Comparison of ENCODE assay signal across 8 cellular contexts in genomic region chr5:123422433-123423277, GRCh38. TPM values are rescaled to one million over a fixed set of nuclear protein-coding genes. Genes with fewer than 3 reads are reported as not detected.
DNase-seq lines count a peak whose midpoint lies in the region; ATAC-seq and TF ChIP-seq lines count a peak whose summit lies in the region.

No MANE protein-coding gene starts in this region.

- H3K4me1 Mint-ChIP-seq in activated T-cell treated with anti-CD3 and anti-CD28 coated beads, Interleukin-2, amount 50 U/mL, for 72 hours (ENCODE audit: low read depth) = peaks cover 27% of the 10 kb centered on the region

- WGBS in heart left ventricle, 4 donors = 0 to 1% (median 0%) methylated on average over 30 to 45 of the region's 45 CpGs

- H3K4me3 Mint-ChIP-seq in activated T-cell treated with anti-CD3 and anti-CD28 coated beads, Interleukin-2, amount 50 U/mL, for 72 hours = no peak overlapping the region

- no peaks in the 10 kb centered on the region for H3K27me3 Mint-ChIP-seq in activated T-cell treated with anti-CD3 and anti-CD28 coated beads, Interleukin-2, amount 50 U/mL, for 72 hours (ENCODE audit: low read depth)

- peaks cover 0 to 2% of the 10 kb centered on the region in 2 donors for H3K9me3 Mint-ChIP-seq in activated T-cell treated with anti-CD3 and anti-CD28 coated beads, Interleukin-2, amount 50 U/mL, for 72 hours

- no peak for TF ChIP-seq POLR2A in heart left ventricle (IDR thresholded peaks at IDR 0.05)

- peak overlapping the region; percentile 73 for H3K4me3 ChIP-seq in H7 (ENCODE audit: insufficient read depth, low read depth, low read length)
- peak overlapping the region; percentile 64 for H3K4me3 ChIP-seq in LNCaP clone FGC (ENCODE audit: low read depth, low read length)
- peak overlapping the region; percentile 64 to 98 (median 88) for H3K4me3 ChIP-seq in heart left ventricle

- no peaks in the 10 kb centered on the region for H3K9me3 ChIP-seq in heart left ventricle

- DNase-seq in activated T-cell treated with anti-CD3 and anti-CD28 coated beads for 4 hours = peak; percentile 7
- no peak for DNase-seq in activated T-cell treated with anti-CD3 and anti-CD28 coated beads, Interleukin-2, amount 50 U/mL, for 1 hour
- DNase-seq in H7 = no peak
- DNase-seq in LNCaP clone FGC (ENCODE audit: low read depth) = no peak
- peak in 1 of 2 donors; percentile 37 for DNase-seq in activated T-cell treated with anti-CD3 and anti-CD28 coated beads, Interleukin-2, amount 50 U/mL, for 72 hours
- peak in 1 of 5 donors; percentile 31 for DNase-seq in heart left ventricle
- DNase-seq in pulmonary artery endothelial cell (ENCODE audit: low read depth, low spot score) = peak; percentile 11
- DNase-seq in NCI-H128 (lab: John Stamatoyannopoulos, UW; ENCODE audit: unreplicated experiment) = no peak

- H3K27ac Mint-ChIP-seq in activated T-cell treated with anti-CD3 and anti-CD28 coated beads, Interleukin-2, amount 50 U/mL, for 72 hours = peak overlapping the region; percentile 94

- no peaks in the 10 kb centered on the region for H3K36me3 ChIP-seq in H7 (replicated peaks; ENCODE audit: control insufficient read depth, insufficient read depth, low read length)
- H3K36me3 ChIP-seq in heart left ventricle = peaks cover 0 to 8% (median 7%) of the 10 kb centered on the region in 9 donors

- peaks cover 2 to 13% of the 10 kb centered on the region in 2 donors for H3K36me3 Mint-ChIP-seq in activated T-cell treated with anti-CD3 and anti-CD28 coated beads, Interleukin-2, amount 50 U/mL, for 72 hours (ENCODE audit: insufficient read depth in 2 of 2)

- intact Hi-C loops in heart left ventricle (cut with DNase I) = loop anchor here (1.0 to 10.0 kb wide), 8 partner anchors 82 to 190 kb away; partner anchors contain the start of gene CSNK1G3 (in 8 of the 10)

- peak overlapping the region; percentile 79 to 96 (median 90) for H3K27ac ChIP-seq in heart left ventricle

- peak in 1 of 2 donors; percentile 8 for ATAC-seq in activated T-cell treated with anti-CD3 and anti-CD28 coated beads, Interleukin-2, amount 50 U/mL, for 72 hours (replicated peaks in 1 of 2)
- peak; percentile 1 to 37 (median 18) for ATAC-seq in heart left ventricle

- TF ChIP-seq CTCF in LNCaP clone FGC (IDR thresholded peaks at IDR 0.05; ENCODE audit: control insufficient read depth, extremely low read depth, insufficient read depth) = no peak
- TF ChIP-seq CTCF in heart left ventricle (IDR thresholded peaks at IDR 0.05) = no peak

- H3K27me3 ChIP-seq in H7 (ENCODE audit: control insufficient read depth, insufficient read depth, low read length) (no peaks in the 10 kb centered on the region), heart left ventricle (no peaks in the 10 kb centered on the region)

- H3K4me1 ChIP-seq in heart left ventricle = peaks cover 0 to 35% (median 18%) of the 10 kb centered on the region in 12 donors

RNA-seq across cellular contexts. Expression of gene CEP120, which starts 0.5 kb away (rescaled TPM):
- 13.9 and 20.5 TPM in 2 replicates for total RNA-seq in H7 (2014; rRNA removed; shearing (Covaris generic))
- total RNA-seq in activated T-cell treated with anti-CD3 and anti-CD28 coated beads, Interleukin-2, amount 50 U/mL, for 72 hours = 10 to 100 TPM; 56.2 to 60.1 TPM
- total RNA-seq in heart left ventricle (10 to 100 TPM; 10.3 to 16.5 (median 12.4) TPM), pulmonary artery endothelial cell (14.2 and 16.9 TPM in 2 replicates)
- 1 to 10 TPM; 2.8 to 6.4 TPM for polyA plus RNA-seq in heart left ventricle

Comparison
In these comparisons a context has a peak if more than half of its experiments do, and no peak if none do; other contexts are left out.
1. DNase-seq: peak in activated T-cell treated with anti-CD3 and anti-CD28 coated beads for 4 hours (single experiment) and pulmonary artery endothelial cell (single experiment); none in activated T-cell treated with anti-CD3 and anti-CD28 coated beads, Interleukin-2, amount 50 U/mL, for 1 hour (single experiment), H7 (single experiment), LNCaP clone FGC (single experiment) and NCI-H128 (single experiment).
2. Peak in every context shown above with its lines, with median percentiles within 50 percentile points of each other: H3K4me3 ChIP-seq.